8 cellular contexts compared by ENCODE assay signal in the genomic region with DNA sequence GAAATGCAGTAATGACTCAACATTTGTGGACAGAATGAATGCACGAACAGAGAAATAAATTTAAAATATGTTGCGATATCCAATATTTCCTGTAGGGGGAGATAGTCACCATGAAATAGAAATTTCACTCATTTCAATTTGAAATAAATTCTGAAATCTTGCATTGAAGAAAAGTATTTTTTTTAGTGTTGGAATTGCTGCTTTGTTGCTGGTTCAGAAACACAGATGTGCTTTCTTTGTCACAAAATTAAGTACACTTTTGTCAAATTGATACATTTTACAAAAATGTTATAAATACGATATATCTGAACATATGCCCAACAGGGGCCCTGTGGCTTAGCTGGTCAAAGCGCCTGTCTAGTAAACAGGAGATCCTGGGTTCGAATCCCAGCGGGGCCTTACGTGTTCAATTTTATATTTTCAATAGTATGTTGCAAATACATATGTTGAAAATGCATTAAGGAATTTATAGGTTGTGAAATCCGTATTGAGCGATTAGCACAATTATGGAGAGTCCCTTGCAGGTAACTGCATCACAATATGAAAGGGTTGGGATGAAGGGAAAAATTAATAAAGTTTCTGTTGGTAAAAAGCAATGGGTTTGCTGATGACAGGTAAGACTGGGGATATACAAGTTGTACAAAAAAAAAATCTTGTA.
DNase-seq lines count a peak whose midpoint lies in the region; ATAC-seq and TF ChIP-seq lines count a peak whose summit lies in the region.

No MANE protein-coding gene starts in this region.

- H2AFZ ChIP-seq in OCI-LY1 (ENCODE audit: low read length) = no peak overlapping the region

- WGBS in body of pancreas, 2 donors = 7 to 12% methylated on average over 9 of the region's 9 CpGs

- H3K4me2 ChIP-seq in OCI-LY1 (ENCODE audit: low read length) = 0 out of 2 replicates have a peak overlapping the region, but pooled peaks have one; percentile 16

- H3K27ac ChIP-seq in OCI-LY1 (ENCODE audit: low read depth, low read length, poor library complexity, severe bottlenecking) (no peak overlapping the region), body of pancreas (no peak overlapping the region), left lung (no peak overlapping the region)

- no peak overlapping the region for H3K9ac ChIP-seq in OCI-LY1 (ENCODE audit: low read length)

- H3K9me3 ChIP-seq in OCI-LY1 (ENCODE audit: low read length) = no peaks in the 10 kb centered on the region
- H3K9me3 ChIP-seq in body of pancreas = no peaks in the 10 kb centered on the region
- no peaks in the 10 kb centered on the region for H3K9me3 ChIP-seq in left lung

- H3K4me1 Mint-ChIP-seq in Calu3 (ENCODE audit: low read depth, unreplicated experiment) = peaks cover 38% of the 10 kb centered on the region

- H3K36me3 ChIP-seq in OCI-LY1 (ENCODE audit: insufficient read depth, low read length) (no peaks in the 10 kb centered on the region), body of pancreas (replicated peaks in 1 of 2; ENCODE audit: insufficient read depth in 1 of 2, low read depth in 2 of 2) (no peaks in the 10 kb centered on the region), left lung (no peaks in the 10 kb centered on the region)

- intact Hi-C loops in Calu3 (cut with micrococcal nuclease; ENCODE audit: unreplicated experiment) = loop anchor here (5.0 kb wide), 2 partner anchors 340 to 590 kb away; no protein-coding TSS in a partner anchor
- intact Hi-C loops in body of pancreas (cut with DNase I) = no loop called here
- intact Hi-C loops in left lung (cut with DNase I) = no loop called here

- peak; percentile 54 for ATAC-seq in body of pancreas
- peak; percentile 25 for ATAC-seq in left lung
- ATAC-seq in GM18519 (IDR thresholded peaks at IDR 0.05; ENCODE audit: low FRiP score, unreplicated experiment) = no peak
- no peak for ATAC-seq in HG02870 (IDR thresholded peaks at IDR 0.05; ENCODE audit: unreplicated experiment)

- H4K20me1 ChIP-seq in OCI-LY1 (ENCODE audit: insufficient read depth, low read length) = no peaks in the 10 kb centered on the region

- BruUV-seq in Calu3 (replicated peaks; lab: Mats Ljungman, UMichigan) = TSS peak; percentile 94

- peak; percentile 62 for TF ChIP-seq CTCF in Calu3 (IDR thresholded peaks at IDR 0.05; ENCODE audit: unreplicated experiment)
- TF ChIP-seq CTCF in HFF-Myc (IDR thresholded peaks at IDR 0.05; ENCODE audit: low read depth, low read length, missing control alignments) = peak; percentile 38
- TF ChIP-seq CTCF in OCI-LY1 (IDR thresholded peaks at IDR 0.05; ENCODE audit: low read length) = peak; percentile 74
- TF ChIP-seq CTCF in body of pancreas (IDR thresholded peaks at IDR 0.05) = peak; percentile 60 to 88 (median 77)
- peak; percentile 33 to 78 for TF ChIP-seq CTCF in left lung (IDR thresholded peaks at IDR 0.05)

- H3K27ac Mint-ChIP-seq in Calu3 (ENCODE audit: unreplicated experiment) = peak overlapping the region; percentile 47

- H3K9me2 ChIP-seq in OCI-LY1 (ENCODE audit: low read depth, low read length) = no peaks in the 10 kb centered on the region

- no peaks in the 10 kb centered on the region for H3K27me3 Mint-ChIP-seq in Calu3 (ENCODE audit: unreplicated experiment)

- no peak overlapping the region for H3K4me3 Mint-ChIP-seq in Calu3 (ENCODE audit: low read depth, unreplicated experiment)

- H3K36me3 Mint-ChIP-seq in Calu3 (ENCODE audit: insufficient read depth, unreplicated experiment) = peaks cover 22% of the 10 kb centered on the region

- CTCF ChIA-PET in Calu3 (lab: Charles Lee) = interaction anchor here (1.6 kb wide), 1 partner anchor 634 kb away, joined by 5 read pairs; no protein-coding TSS in a partner anchor

- H3K4me1 ChIP-seq in OCI-LY1 (ENCODE audit: insufficient read depth, low read length, severe bottlenecking) (peaks cover 15% of the 10 kb centered on the region), body of pancreas (peaks cover 19% of the 10 kb centered on the region), left lung (peaks cover 0 to 13% of the 10 kb centered on the region in 2 donors)

- DNase-seq in Calu3 (peak; percentile 68), HFF-Myc (ENCODE audit: extremely low read depth, low read depth) (peak; percentile 41), body of pancreas (peak; percentile 35 to 60 (median 45)), left lung (no peak), NCI-H2107 treated with DMSO at 0.1 percent for 48 hours (lab: John Stamatoyannopoulos, UW; ENCODE audit: unreplicated experiment) (no peak)

- H3K27me3 ChIP-seq in OCI-LY1 (ENCODE audit: insufficient read depth, low read length) = no peaks in the 10 kb centered on the region
- H3K27me3 ChIP-seq in body of pancreas = no peaks in the 10 kb centered on the region
- no peaks in the 10 kb centered on the region for H3K27me3 ChIP-seq in left lung

- H3K79me2 ChIP-seq in OCI-LY1 (ENCODE audit: insufficient read depth, low read length) = no peaks in the 10 kb centered on the region

- TF ChIP-seq POLR2A in body of pancreas (IDR thresholded peaks at IDR 0.05) = no peak

- H3F3A ChIP-seq in OCI-LY1 (ENCODE audit: insufficient read depth, low read length) = no peaks in the 10 kb centered on the region

- H3K9me3 Mint-ChIP-seq in Calu3 (ENCODE audit: low read depth, unreplicated experiment) = no peaks in the 10 kb centered on the region

- H3K4me3 ChIP-seq in HFF-Myc (replicated peaks; ENCODE audit: low read depth, low read length) (no peak overlapping the region), OCI-LY1 (ENCODE audit: low read depth, low read length, poor library complexity, severe bottlenecking) (no peak overlapping the region), body of pancreas (no peak overlapping the region), left lung (no peak overlapping the region)

Comparison
In these comparisons a context has a peak if more than half of its experiments do, and no peak if none do; other contexts are left out.
1. DNase-seq: peak in Calu3 (single experiment), HFF-Myc (single experiment) and body of pancreas (4 of 4); none in left lung (0 of 2) and NCI-H2107 treated with DMSO at 0.1 percent for 48 hours (single experiment).
2. ATAC-seq: peak in body of pancreas (single experiment) and left lung (single experiment); none in GM18519 (single experiment) and HG02870 (single experiment).
3. Peak in every context shown above with its lines, with median percentiles within 50 percentile points of each other: CTCF ChIP-seq.